In genomic region chr11:19370100-19370861, GRCh38 we compare ENCODE assay signal across 10 cellular contexts.
DNase-seq lines count a peak whose midpoint lies in the region; ATAC-seq and TF ChIP-seq lines count a peak whose summit lies in the region.
"Had no signal": no experiment of that assay in that cellular context is flagged by ENCODE, and none has a peak within 500 bp of the region (broad histone marks: within the 10 kb centered on the region; RNA-seq: fewer than 3 reads in every experiment).

No MANE protein-coding gene starts in this region.

- WGBS in prostate gland = 55% methylated on average over 7 of the region's 7 CpGs

- no peak overlapping the region for H3K27ac Mint-ChIP-seq in activated naive CD8-positive, alpha-beta T cell treated with anti-CD3 and anti-CD28 coated beads for 36 hours

- no peak for TF ChIP-seq POLR2A in prostate gland (IDR thresholded peaks at IDR 0.05)

- intact Hi-C loops in prostate gland (cut with DNase I) = no loop called here

- peak overlapping the region; percentile 14 for H3K27ac ChIP-seq in fibroblast of lung (ENCODE audit: insufficient read depth, low read length)
- no peak overlapping the region for H3K27ac ChIP-seq in prostate gland
- no peak overlapping the region for H3K27ac ChIP-seq in SJCRH30

- no peak overlapping the region for H3K4me3 ChIP-seq in AG10803 (ENCODE audit: low read length)
- no peak overlapping the region for H3K4me3 ChIP-seq in fibroblast of lung (replicated peaks in 1 of 4; ENCODE audit: control extremely low read depth in 1 of 4, insufficient read depth in 1 of 4, low read depth in 3 of 4, low read length in 4 of 4)
- no peak overlapping the region for H3K4me3 ChIP-seq in prostate gland
- H3K4me3 ChIP-seq in SJCRH30 = no peak overlapping the region

- H3K4me1 ChIP-seq in fibroblast of lung (ENCODE audit: control insufficient read depth, extremely low read depth, insufficient read depth, low read length) (peaks cover 40% of the 10 kb centered on the region), prostate gland (replicated peaks) (no peaks in the 10 kb centered on the region), SJCRH30 (peaks cover 45% of the 10 kb centered on the region)

- peaks cover 19% of the 10 kb centered on the region for H3K27me3 Mint-ChIP-seq in activated naive CD8-positive, alpha-beta T cell treated with anti-CD3 and anti-CD28 coated beads for 36 hours

- no peaks in the 10 kb centered on the region for H4K20me1 ChIP-seq in fibroblast of lung (ENCODE audit: control insufficient read depth, extremely low read depth, insufficient read depth, low read length)

- no peak for TF ChIP-seq CTCF in AG10803 (conservative IDR thresholded peaks at IDR 0.05; ENCODE audit: low read length)
- TF ChIP-seq CTCF in fibroblast of lung (conservative IDR thresholded peaks at IDR 0.05 in 1 of 2, IDR thresholded peaks at IDR 0.05 in 1 of 2; ENCODE audit: low read depth in 1 of 2, low read length in 2 of 2) = no peak
- no peak for TF ChIP-seq CTCF in prostate gland (IDR thresholded peaks at IDR 0.05)

- DNase-seq in AG10803 (ENCODE audit: low read depth) (peak; percentile 89), NCI-H226 (peak; percentile 24), fibroblast of lung (ENCODE audit: low read depth in 2 of 2) (peak; percentile 54 to 67), mucosa of gallbladder (ENCODE audit: low spot score) (peak; percentile 62), prostate gland (ENCODE audit: low spot score) (no peak), SJCRH30 (no peak)
- DNase-seq in activated naive CD8-positive, alpha-beta T cell treated with anti-CD3 and anti-CD28 coated beads for 36 hours = no peak
- DNase-seq: activated effector memory CD4-positive, alpha-beta T cell treated with anti-CD3 and anti-CD28 coated beads, Interleukin-2, amount 50 U/mL, for 16 hours; NCI-H345 had no signal

- H3K9me3 ChIP-seq in fibroblast of lung (ENCODE audit: control insufficient read depth, insufficient read depth, low read depth, low read length) (no peaks in the 10 kb centered on the region), prostate gland (no peaks in the 10 kb centered on the region), SJCRH30 (replicated peaks) (no peaks in the 10 kb centered on the region)

- no peaks in the 10 kb centered on the region for H3K36me3 ChIP-seq in fibroblast of lung (ENCODE audit: control insufficient read depth, insufficient read depth, low read length)
- no peaks in the 10 kb centered on the region for H3K36me3 ChIP-seq in prostate gland
- H3K36me3 ChIP-seq in SJCRH30 = no peaks in the 10 kb centered on the region; the same call in 1 of the 2 replicates

- H3K9ac ChIP-seq in fibroblast of lung (ENCODE audit: insufficient read depth, low read length) = no peak overlapping the region

- no peaks in the 10 kb centered on the region for H3K79me2 ChIP-seq in fibroblast of lung (ENCODE audit: control insufficient read depth, insufficient read depth, low read length)

- peaks cover 1% of the 10 kb centered on the region for H3K9me3 Mint-ChIP-seq in activated naive CD8-positive, alpha-beta T cell treated with anti-CD3 and anti-CD28 coated beads for 36 hours

- H3K4me2 ChIP-seq in fibroblast of lung (ENCODE audit: extremely low read depth, insufficient read depth, low read length) = no peak overlapping the region

- H3K4me3 Mint-ChIP-seq in activated naive CD8-positive, alpha-beta T cell treated with anti-CD3 and anti-CD28 coated beads for 36 hours = no peak overlapping the region

- ATAC-seq in GM21786 (IDR thresholded peaks at IDR 0.05; ENCODE audit: unreplicated experiment) = no peak

- H3K27me3 ChIP-seq in fibroblast of lung (ENCODE audit: control insufficient read depth, insufficient read depth, low read length) = no peaks in the 10 kb centered on the region
- no peaks in the 10 kb centered on the region for H3K27me3 ChIP-seq in prostate gland (replicated peaks; ENCODE audit: insufficient read depth)
- H3K27me3 ChIP-seq in SJCRH30 = no peaks in the 10 kb centered on the region

- no peaks in the 10 kb centered on the region for H3K36me3 Mint-ChIP-seq in activated naive CD8-positive, alpha-beta T cell treated with anti-CD3 and anti-CD28 coated beads for 36 hours

- H3K4me1 Mint-ChIP-seq in activated naive CD8-positive, alpha-beta T cell treated with anti-CD3 and anti-CD28 coated beads for 36 hours = no peaks in the 10 kb centered on the region

- H2AFZ ChIP-seq in fibroblast of lung (ENCODE audit: low read length) = peak overlapping the region; percentile 11

Comparison
In these comparisons a context has a peak if more than half of its experiments do, and no peak if none do; other contexts are left out.
1. DNase-seq: peak in AG10803 (single experiment), NCI-H226 (single experiment), fibroblast of lung (2 of 2) and mucosa of gallbladder (single experiment); none in prostate gland (single experiment), SJCRH30 (0 of 2) and activated naive CD8-positive, alpha-beta T cell treated with anti-CD3 and anti-CD28 coated beads for 36 hours (single experiment).